In genomic region chr16:19899605-19899955, GRCh38 we compare ENCODE assay signal across 1 cellular context.
A peak's percentile ranks its signal among the peaks of the same experiment; 100 is the strongest.
TF ChIP-seq lines count a peak whose summit lies in the region.

No MANE protein-coding gene starts in this region.

TF ChIP-seq in HepG2, 621 proteins besides CTCF, POLR2A, EP300 and RAD21 (continued from another document):
- TF ChIP-seq, protein P1, sequence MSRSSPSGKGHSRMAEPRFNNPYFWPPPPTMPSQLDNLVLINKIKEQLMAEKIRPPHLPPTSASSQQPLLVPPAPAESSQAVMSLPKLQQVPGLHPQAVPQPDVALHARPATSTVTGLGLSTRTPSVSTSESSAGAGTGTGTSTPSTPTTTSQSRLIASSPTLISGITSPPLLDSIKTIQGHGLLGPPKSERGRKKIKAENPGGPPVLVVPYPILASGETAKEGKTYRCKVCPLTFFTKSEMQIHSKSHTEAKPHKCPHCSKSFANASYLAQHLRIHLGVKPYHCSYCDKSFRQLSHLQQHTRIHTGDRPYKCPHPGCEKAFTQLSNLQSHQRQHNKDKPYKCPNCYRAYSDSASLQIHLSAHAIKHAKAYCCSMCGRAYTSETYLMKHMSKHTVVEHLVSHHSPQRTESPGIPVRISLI (CRISPR knock-in tag; IDR thresholded peaks at IDR 0.05; ENCODE audit: borderline replicate concordance) = peak; percentile 0; the same call in 1 of the 2 replicates
- TF ChIP-seq NR2F6 (IDR thresholded peaks at IDR 0.05) (0 out of 2 replicates have a peak, but pooled peaks have one; percentile 11), NR2F6 (CRISPR knock-in tag; IDR thresholded peaks at IDR 0.05) (no peak), TSC22D2 (CRISPR knock-in tag; IDR thresholded peaks at IDR 0.05; ENCODE audit: borderline replicate concordance) (0 out of 2 replicates have a peak, but pooled peaks have one; percentile 27)
